Comparison of ENCODE assay signal across 15 cellular contexts in genomic region chr16:89749637-89750036, GRCh38. TPM values are rescaled to one million over a fixed set of nuclear protein-coding genes. Genes with fewer than 3 reads are reported as not detected.
A peak's percentile ranks its signal among the peaks of the same experiment; 100 is the strongest.
DNase-seq lines count a peak whose midpoint lies in the region; ATAC-seq, FAIRE-seq and TF ChIP-seq lines count a peak whose summit lies in the region.
"Had no signal": no experiment of that assay in that cellular context is flagged by ENCODE, and none has a peak within 500 bp of the region (broad histone marks: within the 10 kb centered on the region; RNA-seq: fewer than 3 reads in every experiment).

No MANE protein-coding gene starts in this region.

- no peak overlapping the region for H3K4me3 ChIP-seq in right lobe of liver
- H3K4me3 ChIP-seq in HepG2 (replicated peaks in 1 of 3; ENCODE audit: insufficient read depth in 1 of 3, low read depth in 2 of 3, low read length in 3 of 3), result no peak overlapping the region
- H3K4me3 ChIP-seq in GM12878, result no peak overlapping the region
- H3K4me3 ChIP-seq in lung, result no peak overlapping the region
- no peak overlapping the region for H3K4me3 ChIP-seq in aorta (ENCODE audit: low read length in 2 of 2)
- no peak overlapping the region for H3K4me3 ChIP-seq in HAP-1
- H3K4me3 ChIP-seq: MG63, SK-N-MC had no signal

- TF ChIP-seq POLR2A in right lobe of liver (IDR thresholded peaks at IDR 0.05) (no peak), HepG2 (IDR thresholded peaks at IDR 0.05; ENCODE audit: insufficient read depth in 1 of 2, low read depth in 2 of 2, low read length in 2 of 2) (no peak), GM12878 (IDR thresholded peaks at IDR 0.05; ENCODE audit: low read depth, low read length) (no peak)

- H3K4me1 ChIP-seq in right lobe of liver, result no peaks in the 10 kb centered on the region
- H3K4me1 ChIP-seq in HepG2 (ENCODE audit: insufficient read depth, low read length), result no peaks in the 10 kb centered on the region
- H3K4me1 ChIP-seq in GM12878 (ENCODE audit: control insufficient read depth, insufficient read depth, low read length), result no peaks in the 10 kb centered on the region; the same call in 1 of the 2 replicates
- peaks cover 0 to 2% of the 10 kb centered on the region in 2 donors for H3K4me1 ChIP-seq in lung (ENCODE audit: control insufficient read depth in 2 of 2, insufficient read depth in 2 of 2, low read length in 2 of 2)
- no peaks in the 10 kb centered on the region for H3K4me1 ChIP-seq in aorta (ENCODE audit: control insufficient read depth in 1 of 2, insufficient read depth in 2 of 2, low read length in 2 of 2)
- H3K4me1 ChIP-seq in HAP-1, result no peaks in the 10 kb centered on the region

- intact Hi-C loops in right lobe of liver (cut with DNase I) (no loop called here), HepG2 (cut with micrococcal nuclease; ENCODE audit: unreplicated experiment) (no loop called here), GM12878 (cut with micrococcal nuclease; ENCODE audit: unreplicated experiment) (no loop called here), aorta (cut with DNase I) (loop anchor here in 1 of 2 donors (5.0 kb wide), 1 partner anchor 113 kb away; no protein-coding TSS in a partner anchor)

- CTCF ChIA-PET in HepG2 (lab: Yijun Ruan, JAX; ENCODE audit: low intra/inter-chr PET ratio, low total read pairs) (no interaction called here), GM12878 (lab: Yijun Ruan, JAX) (interaction anchor here (0.6 to 1.3 kb wide), 4 partner anchors 45 to 123 kb away, joined by 3 to 4 read pairs (median 3); no protein-coding TSS in a partner anchor)

- no peaks in the 10 kb centered on the region for H3K27me3 ChIP-seq in right lobe of liver
- H3K27me3 ChIP-seq in HepG2 (ENCODE audit: control insufficient read depth in 1 of 2, insufficient read depth in 2 of 2, low read length in 2 of 2), result no peaks in the 10 kb centered on the region
- H3K27me3 ChIP-seq in GM12878 (replicated peaks in 1 of 2; ENCODE audit: control insufficient read depth in 2 of 2, insufficient read depth in 2 of 2, low read length in 1 of 2), result no peaks in the 10 kb centered on the region
- no peaks in the 10 kb centered on the region for H3K27me3 ChIP-seq in lung (ENCODE audit: control insufficient read depth, insufficient read depth)
- no peaks in the 10 kb centered on the region for H3K27me3 ChIP-seq in aorta (ENCODE audit: control insufficient read depth in 1 of 2, insufficient read depth in 2 of 2, low read length in 1 of 2)
- no peaks in the 10 kb centered on the region for H3K27me3 ChIP-seq in HAP-1 (ENCODE audit: low read depth)
- H3K27me3 ChIP-seq: MG63 had no signal

- H4K20me1 ChIP-seq in HepG2 (ENCODE audit: insufficient read depth, low read length), result no peaks in the 10 kb centered on the region
- H4K20me1 ChIP-seq in GM12878 (ENCODE audit: control insufficient read depth, insufficient read depth), result no peaks in the 10 kb centered on the region

- H2AFZ ChIP-seq in HepG2 (ENCODE audit: low read length) (no peak overlapping the region), GM12878 (ENCODE audit: control insufficient read depth, low read depth, low read length) (no peak overlapping the region)

- H3K27ac ChIP-seq in right lobe of liver, result no peak overlapping the region
- no peak overlapping the region for H3K27ac ChIP-seq in HepG2 (ENCODE audit: extremely low read length, insufficient read depth, low read length)
- H3K27ac ChIP-seq in GM12878 (ENCODE audit: control insufficient read depth, insufficient read depth), result no peak overlapping the region
- H3K27ac ChIP-seq in lung (ENCODE audit: low read depth in 1 of 2, low read length in 1 of 2), result no peak overlapping the region
- no peak overlapping the region for H3K27ac ChIP-seq in aorta (ENCODE audit: low read depth in 1 of 2, low read length in 2 of 2)
- H3K27ac ChIP-seq: SK-N-MC had no signal

- DNase-seq in right lobe of liver (no peak), HepG2 (ENCODE audit: low spot score) (no peak), GM12878 (ENCODE audit: low read depth, low spot score) (no peak), lung (ENCODE audit: low spot score) (peak; percentile 44), aorta (peak in 1 of 2 donors; percentile 65), NCI-H446 (lab: John Stamatoyannopoulos, UW) (no peak), HAP-1 (ENCODE audit: low spot score in 2 of 2) (no peak)
- DNase-seq: activated CD4-positive, alpha-beta T cell treated with anti-CD3 and anti-CD28 coated beads for 36 hours; activated T-cell treated with anti-CD3 and anti-CD28 coated beads, Interleukin-2, amount 50 U/mL, for 24 hours; DMS 273 treated with DMSO at 0.1 percent for 48 hours; MG63; NCI-H2171 treated with DMSO at 0.1 percent for 48 hours; stimulated activated CD4-positive, alpha-beta T cell treated with anti-CD3 and anti-CD28 coated beads, Interleukin-15, amount 100 ng/mL, for 24 hours had no signal

- no peaks in the 10 kb centered on the region for H3K9me3 ChIP-seq in right lobe of liver
- no peaks in the 10 kb centered on the region for H3K9me3 ChIP-seq in HepG2 (ENCODE audit: low read length)
- no peaks in the 10 kb centered on the region for H3K9me3 ChIP-seq in GM12878 (replicated peaks; ENCODE audit: control insufficient read depth, insufficient read depth, low read length)
- H3K9me3 ChIP-seq in lung (ENCODE audit: control insufficient read depth in 2 of 2, insufficient read depth in 1 of 2, low read length in 1 of 2), result no peaks in the 10 kb centered on the region
- H3K9me3 ChIP-seq in aorta (ENCODE audit: control insufficient read depth, low read length), result no peaks in the 10 kb centered on the region
- H3K9me3 ChIP-seq in HAP-1, result no peaks in the 10 kb centered on the region
- H3K9me3 ChIP-seq: MG63 had no signal

- H3K4me2 ChIP-seq in HepG2 (ENCODE audit: low read depth, low read length), result no peak overlapping the region
- H3K4me2 ChIP-seq in GM12878 (ENCODE audit: control insufficient read depth, insufficient read depth), result no peak overlapping the region

- FAIRE-seq in HepG2 (lab: Jason Lieb, UNC) (no peak), GM12878 (lab: Jason Lieb, UNC) (no peak)

- H3K9ac ChIP-seq in HepG2 (ENCODE audit: insufficient read depth, low read depth, low read length), result no peak overlapping the region
- H3K9ac ChIP-seq in GM12878 (ENCODE audit: control insufficient read depth, insufficient read depth, low read length), result no peak overlapping the region

- SMC1A ChIA-PET in GM12878 (lab: Charles Lee; ENCODE audit: uncharacterized antibody, unreplicated experiment), result no interaction called here

- TF ChIP-seq CTCF in right lobe of liver (IDR thresholded peaks at IDR 0.05) (no peak), HepG2 (CRISPR knock-in tag; IDR thresholded peaks at IDR 0.05) (no peak), GM12878 (IDR thresholded peaks at IDR 0.05 in 2 of 3, conservative IDR thresholded peaks at IDR 0.05 in 1 of 3; ENCODE audit: control insufficient read depth in 2 of 3, extremely low read depth in 1 of 3, insufficient read depth in 1 of 3, low read depth in 3 of 3, low read length in 3 of 3) (no peak), lung (IDR thresholded peaks at IDR 0.05; ENCODE audit: control extremely low read depth, extremely low read depth) (no peak)

- in situ Hi-C loops in HepG2 (cut with HindIII; ENCODE audit: extremely low pct_ligation_motif_present, low pct_unique_long_range_greater_than_20kb), result no loop called here
- in situ Hi-C loops in GM12878 (cut with MboI), result no loop called here
- in situ Hi-C loops in HAP-1 (cut with MboI; ENCODE audit: low sequenced_read_pairs), result no loop called here

- BruUV-seq in HepG2 (replicated peaks; lab: Mats Ljungman, UMichigan) (no TSS peak), GM12878 (replicated peaks; lab: Mats Ljungman, UMichigan) (no TSS peak)

- ATAC-seq in right lobe of liver (peak; percentile 40 to 52 (median 46)), HepG2 (no peak), GM12878 (no peak; the same call in 1 of the 3 replicates), lung (ENCODE audit: insufficient read depth, low FRiP score) (no peak), aorta (ENCODE audit: low FRiP score) (peak; percentile 26), GM18873 (IDR thresholded peaks at IDR 0.05; ENCODE audit: low FRiP score, unreplicated experiment) (no peak)
- ATAC-seq: activated CD4-positive, alpha-beta T cell treated with anti-CD3 and anti-CD28 coated beads for 36 hours had no signal

- POLR2A ChIA-PET in HepG2 (lab: Yijun Ruan, JAX), result no interaction called here
- POLR2A ChIA-PET in GM12878 (lab: Charles Lee), result interaction anchor here (0.5 kb wide), 1 partner anchor 233 kb away, joined by 3 read pairs; no protein-coding TSS in a partner anchor

- peaks cover 2% of the 10 kb centered on the region for H3K79me2 ChIP-seq in HepG2 (ENCODE audit: insufficient read depth, low read length)
- no peaks in the 10 kb centered on the region for H3K79me2 ChIP-seq in GM12878 (ENCODE audit: control insufficient read depth, insufficient read depth, low read length)

- peaks cover 0 to 12% (median 0%) of the 10 kb centered on the region in 4 donors for H3K36me3 ChIP-seq in right lobe of liver
- H3K36me3 ChIP-seq in HepG2 (replicated peaks in 1 of 2; ENCODE audit: control insufficient read depth in 1 of 2, insufficient read depth in 2 of 2, low read length in 2 of 2), result peaks cover 49 to 78% of the 10 kb centered on the region in 2 experiments
- H3K36me3 ChIP-seq in GM12878 (ENCODE audit: control insufficient read depth in 2 of 2, insufficient read depth in 2 of 2, low read length in 1 of 2), result peaks cover 29 to 39% of the 10 kb centered on the region in 2 experiments; a peak in 3 of 4 replicates
- H3K36me3 ChIP-seq in lung (ENCODE audit: control insufficient read depth in 2 of 2, insufficient read depth in 2 of 2, low read length in 2 of 2), result peaks cover 0 to 8% of the 10 kb centered on the region in 2 donors
- no peaks in the 10 kb centered on the region for H3K36me3 ChIP-seq in aorta (ENCODE audit: control insufficient read depth in 1 of 2, insufficient read depth in 2 of 2, low read length in 1 of 2)
- peaks cover 78% of the 10 kb centered on the region for H3K36me3 ChIP-seq in HAP-1 (replicated peaks)

- TF ChIP-seq RAD21 in HepG2 (CRISPR knock-in tag; IDR thresholded peaks at IDR 0.05) (no peak), GM12878 (IDR thresholded peaks at IDR 0.05; ENCODE audit: insufficient read depth, low read depth, low read length) (no peak)

- RAD21 ChIA-PET in GM12878 (lab: Charles Lee; ENCODE audit: unreplicated experiment), result no interaction called here

- TF ChIP-seq EP300 in HepG2 (IDR thresholded peaks at IDR 0.05; ENCODE audit: low read depth in 2 of 2, low read length in 2 of 2) (no peak), HepG2 (CRISPR knock-in tag; IDR thresholded peaks at IDR 0.05; ENCODE audit: borderline replicate concordance) (no peak), GM12878 (IDR thresholded peaks at IDR 0.05; ENCODE audit: borderline replicate concordance in 1 of 2, control insufficient read depth in 1 of 2, low read depth in 2 of 2, low read length in 2 of 2) (no peak)

- 54% methylated on average over 5 of the region's 10 CpGs for WGBS in right lobe of liver (ENCODE audit: insufficient coverage, low coverage, low lambda C conversion rate, missing lambda C conversion rate)
- WGBS in HepG2 (ENCODE audit: low lambda C conversion rate), result 93% methylated on average over 10 of the region's 10 CpGs
- 73% methylated on average over 10 of the region's 10 CpGs for WGBS in GM12878 (ENCODE audit: insufficient coverage, insufficient replicate concordance, low lambda C conversion rate, missing lambda C conversion rate)
- 34 to 57% methylated on average over 10 of the region's 10 CpGs for WGBS in lung, 2 donors
- 76 to 77% methylated on average over 10 of the region's 10 CpGs for WGBS in aorta, 2 donors

RNA-seq across cellular contexts. Expression of gene ZNF276, which starts 28.3 kb away (rescaled TPM):
- 10 to 100 TPM in 2 of 6 experiments, 1 to 10 TPM in 4; 6.9 to 13.4 (median 9.1) TPM for total RNA-seq in right lobe of liver
- 6.8 and 17.7 TPM in 2 replicates for total RNA-seq in HepG2 (2016; rRNA removed; fragmentation: Illumina TruSeq; extraction: Trizol)
- 4.4 and 4.7 TPM in 2 replicates for total RNA-seq in HepG2 (2016; cell fraction: cytosol; rRNA removed; fragmentation: Illumina TruSeq; extraction: Trizol; ENCODE audit: low read depth)
- total RNA-seq in HepG2 (2016; cell fraction: insoluble cytoplasmic fraction; rRNA removed; fragmentation: Illumina TruSeq; extraction: Trizol), result 4.5 and 15.9 TPM in 2 replicates
- 5.4 and 8.2 TPM in 2 replicates for total RNA-seq in HepG2 (2016; cell fraction: membrane; rRNA removed; fragmentation: Illumina TruSeq; extraction: Trizol)
- total RNA-seq in HepG2 (2016; cell fraction: nucleus; rRNA removed; fragmentation: Illumina TruSeq; extraction: Trizol), result 22.3 and 26.8 TPM in 2 replicates
- polyA plus RNA-seq in HepG2 (2011; rRNA removed), result 18.0 and 24.3 TPM in 2 replicates
- polyA plus RNA-seq in HepG2 (2011; cell fraction: cytosol; rRNA removed), result 8.0 and 12.2 TPM in 2 replicates
- 148 and 167 TPM in 2 replicates for polyA plus RNA-seq in HepG2 (2011; cell fraction: nucleus; rRNA removed)
- 16.1 and 20.0 TPM in 2 replicates for polyA plus RNA-seq in HepG2 (2012)
- 2.3 and 3.4 TPM in 2 replicates for polyA plus RNA-seq in HepG2 (2016; cell fraction: cytosol; fragmentation: Illumina TruSeq; extraction: Trizol; ENCODE audit: low read depth)
- 7.0 and 9.8 TPM in 2 replicates for polyA plus RNA-seq in HepG2 (2016; cell fraction: insoluble cytoplasmic fraction; fragmentation: Illumina TruSeq; extraction: Trizol; ENCODE audit: low read depth)
- polyA plus RNA-seq in HepG2 (2016; cell fraction: membrane; fragmentation: Illumina TruSeq; extraction: Trizol; ENCODE audit: low read depth), result 4.7 and 8.3 TPM in 2 replicates
- 66.1 and 72.8 TPM in 2 replicates for polyA plus RNA-seq in HepG2 (2016; cell fraction: nucleus; fragmentation: Illumina TruSeq; extraction: Trizol; ENCODE audit: insufficient read depth, low read depth)
- polyA minus RNA-seq in HepG2 (2011; rRNA and poly(A)+ RNA removed; ENCODE audit: low replicate concordance), result 14.5 and 22.1 TPM in 2 replicates
- 4.0 and 6.3 TPM in 2 replicates for polyA minus RNA-seq in HepG2 (2011; cell fraction: cytosol; rRNA and poly(A)+ RNA removed)
- polyA minus RNA-seq in HepG2 (2011; cell fraction: nucleus; rRNA and poly(A)+ RNA removed), result 27.8 and 28.5 TPM in 2 replicates
- 46.3 and 58.8 TPM in 2 replicates for total RNA-seq in GM12878 (2013; cell fraction: nucleolus; rRNA removed)
- total RNA-seq in GM12878 (2014; rRNA removed), result 14.2 and 15.5 TPM in 2 replicates
- total RNA-seq in GM12878 (2014; rRNA removed; fragmentation: Illumina TruSeq; extraction: Trizol), result 6.8 and 11.6 TPM in 2 replicates
- total RNA-seq in GM12878 (2021), result 18.5 and 22.3 TPM in 2 replicates
- polyA plus RNA-seq in GM12878 (2011; ENCODE audit: low read depth), result 6.4 TPM
- 6.0 and 9.4 TPM in 2 replicates for polyA plus RNA-seq in GM12878 (2011; rRNA removed)
- 10.4 and 17.5 TPM in 2 replicates for polyA plus RNA-seq in GM12878 (2011; cell fraction: cytosol; rRNA removed)
- polyA plus RNA-seq in GM12878 (2011; cell fraction: nucleus; rRNA removed), result 113 and 164 TPM in 2 replicates
- 17.1 and 19.2 TPM in 2 replicates for polyA plus RNA-seq in GM12878 (2012)
- 5.9 and 10.3 TPM in 2 replicates for polyA plus RNA-seq in GM12878 (2014; fragmentation: Illumina TruSeq; extraction: Trizol)
- under 1 TPM; 0.27 to 0.93 TPM for polyA plus RNA-seq in GM12878 (2014; fragmentation: Nextera tagmentation; extraction: Ambion mirVana)
- polyA plus RNA-seq in GM12878 (2014; rRNA removed), result 22.7 and 27.1 TPM in 2 replicates
- 1 to 10 TPM; 8.0 TPM for polyA plus RNA-seq in GM12878 (2016; fragmentation: Nextera tagmentation; extraction: Ambion mirVana)
- 6.9 and 11.5 TPM in 2 replicates for polyA minus RNA-seq in GM12878 (2011; rRNA and poly(A)+ RNA removed)
- polyA minus RNA-seq in GM12878 (2011; cell fraction: cytosol; rRNA and poly(A)+ RNA removed), result 3.3 and 5.6 TPM in 2 replicates
- polyA minus RNA-seq in GM12878 (2011; cell fraction: nucleus; rRNA and poly(A)+ RNA removed), result 10.9 and 17.5 TPM in 2 replicates
- 10 to 100 TPM; 26.5 to 34.9 TPM for total RNA-seq in lung
- polyA plus RNA-seq in lung, result 10 to 100 TPM; 21.8 to 23.6 TPM
- total RNA-seq in aorta, result 10 to 100 TPM; 23.6 to 30.4 TPM
- polyA plus RNA-seq in aorta, result 10 to 100 TPM in 1 of 2 donors, 1 to 10 TPM in 1; 3.3 to 47.7 TPM

RNA-seq across cellular contexts. Expression of gene VPS9D1, which starts 28.9 kb away (rescaled TPM):
- total RNA-seq in right lobe of liver (10 to 100 TPM in 3 of 6 experiments, 1 to 10 TPM in 3; 5.6 to 12.4 (median 9.4) TPM), HepG2 (2016; rRNA removed; fragmentation: Illumina TruSeq; extraction: Trizol) (3.8 and 10.1 TPM in 2 replicates), GM12878 (2014; rRNA removed) (1.2 and 1.4 TPM in 2 replicates), GM12878 (2014; rRNA removed; fragmentation: Illumina TruSeq; extraction: Trizol) (0.64 and 1.0 TPM in 2 replicates), GM12878 (2021) (2.7 and 3.0 TPM in 2 replicates), lung (10 to 100 TPM in 1 of 2 donors, 1 to 10 TPM in 1; 6.1 to 26.1 TPM), aorta (10 to 100 TPM; 10.3 to 15.3 TPM)
- 2.4 and 3.2 TPM in 2 replicates for total RNA-seq in HepG2 (2016; cell fraction: cytosol; rRNA removed; fragmentation: Illumina TruSeq; extraction: Trizol; ENCODE audit: low read depth)
- total RNA-seq in HepG2 (2016; cell fraction: insoluble cytoplasmic fraction; rRNA removed; fragmentation: Illumina TruSeq; extraction: Trizol), result 4.2 and 9.2 TPM in 2 replicates
- total RNA-seq in HepG2 (2016; cell fraction: membrane; rRNA removed; fragmentation: Illumina TruSeq; extraction: Trizol), result 5.2 and 6.8 TPM in 2 replicates
- total RNA-seq in HepG2 (2016; cell fraction: nucleus; rRNA removed; fragmentation: Illumina TruSeq; extraction: Trizol), result 13.1 and 15.5 TPM in 2 replicates
- polyA plus RNA-seq in HepG2 (2011; rRNA removed) (13.2 and 18.6 TPM in 2 replicates), GM12878 (2011; rRNA removed) (0.35 and 0.65 TPM in 2 replicates), GM12878 (2014; fragmentation: Illumina TruSeq; extraction: Trizol) (0.06 and 1.0 TPM in 2 replicates), GM12878 (2014; fragmentation: Nextera tagmentation; extraction: Ambion mirVana) (1 to 10 TPM in 1 of 2 experiments, under 1 TPM in 1; 0.85 to 1.1 TPM), GM12878 (2014; rRNA removed) (2.8 and 4.2 TPM in 2 replicates), GM12878 (2016; fragmentation: Nextera tagmentation; extraction: Ambion mirVana) (1 to 10 TPM; 1.0 to 1.5 TPM), lung (10 to 100 TPM; 16.1 to 20.2 TPM), aorta (10 to 100 TPM in 1 of 2 donors, 1 to 10 TPM in 1; 5.1 to 34.5 TPM)
- 4.5 and 5.7 TPM in 2 replicates for polyA plus RNA-seq in HepG2 (2011; cell fraction: cytosol; rRNA removed)
- polyA plus RNA-seq in HepG2 (2011; cell fraction: nucleus; rRNA removed), result 111 and 130 TPM in 2 replicates
- 7.5 and 10.0 TPM in 2 replicates for polyA plus RNA-seq in HepG2 (2012)
- polyA plus RNA-seq in HepG2 (2016; cell fraction: cytosol; fragmentation: Illumina TruSeq; extraction: Trizol; ENCODE audit: low read depth), result 2.5 and 3.3 TPM in 2 replicates
- polyA plus RNA-seq in HepG2 (2016; cell fraction: insoluble cytoplasmic fraction; fragmentation: Illumina TruSeq; extraction: Trizol; ENCODE audit: low read depth), result 4.6 and 6.5 TPM in 2 replicates
- 5.7 and 6.3 TPM in 2 replicates for polyA plus RNA-seq in HepG2 (2016; cell fraction: membrane; fragmentation: Illumina TruSeq; extraction: Trizol; ENCODE audit: low read depth)
- polyA plus RNA-seq in HepG2 (2016; cell fraction: nucleus; fragmentation: Illumina TruSeq; extraction: Trizol; ENCODE audit: insufficient read depth, low read depth), result 51.9 and 55.4 TPM in 2 replicates
- 4.4 and 8.1 TPM in 2 replicates for polyA minus RNA-seq in HepG2 (2011; rRNA and poly(A)+ RNA removed; ENCODE audit: low replicate concordance)
- polyA minus RNA-seq in HepG2 (2011; cell fraction: cytosol; rRNA and poly(A)+ RNA removed), result 2.2 and 5.0 TPM in 2 replicates
- polyA minus RNA-seq in HepG2 (2011; cell fraction: nucleus; rRNA and poly(A)+ RNA removed), result 6.8 and 7.5 TPM in 2 replicates
- 1.4 and 1.6 TPM in 2 replicates for total RNA-seq in GM12878 (2013; cell fraction: nucleolus; rRNA removed)
- 1.1 TPM for polyA plus RNA-seq in GM12878 (2011; ENCODE audit: low read depth)
- 0.94 and 1.7 TPM in 2 replicates for polyA plus RNA-seq in GM12878 (2011; cell fraction: cytosol; rRNA removed)
- 6.4 and 8.4 TPM in 2 replicates for polyA plus RNA-seq in GM12878 (2011; cell fraction: nucleus; rRNA removed)
- 3.2 and 3.3 TPM in 2 replicates for polyA plus RNA-seq in GM12878 (2012)
- polyA minus RNA-seq in GM12878 (2011; rRNA and poly(A)+ RNA removed), result 0.51 and 0.82 TPM in 2 replicates
- 0.83 and 1.3 TPM in 2 replicates for polyA minus RNA-seq in GM12878 (2011; cell fraction: cytosol; rRNA and poly(A)+ RNA removed)
- 0.48 and 1.4 TPM in 2 replicates for polyA minus RNA-seq in GM12878 (2011; cell fraction: nucleus; rRNA and poly(A)+ RNA removed)

RNA-seq across cellular contexts. Expression of gene SPATA2L, which starts 48.1 kb away (rescaled TPM):
- 10 to 100 TPM in 3 of 6 experiments, 1 to 10 TPM in 3; 5.6 to 17.9 (median 11.2) TPM for total RNA-seq in right lobe of liver
- 17.0 and 20.7 TPM in 2 replicates for total RNA-seq in HepG2 (2016; rRNA removed; fragmentation: Illumina TruSeq; extraction: Trizol)
- total RNA-seq in HepG2 (2016; cell fraction: cytosol; rRNA removed; fragmentation: Illumina TruSeq; extraction: Trizol; ENCODE audit: low read depth), result 5.1 and 5.8 TPM in 2 replicates
- total RNA-seq in HepG2 (2016; cell fraction: insoluble cytoplasmic fraction; rRNA removed; fragmentation: Illumina TruSeq; extraction: Trizol), result 16.3 and 20.7 TPM in 2 replicates
- total RNA-seq in HepG2 (2016; cell fraction: membrane; rRNA removed; fragmentation: Illumina TruSeq; extraction: Trizol), result 12.5 and 13.4 TPM in 2 replicates
- 9.5 and 13.5 TPM in 2 replicates for total RNA-seq in HepG2 (2016; cell fraction: nucleus; rRNA removed; fragmentation: Illumina TruSeq; extraction: Trizol)
- polyA plus RNA-seq in HepG2 (2011; rRNA removed), result 9.1 and 11.8 TPM in 2 replicates
- polyA plus RNA-seq in HepG2 (2011; cell fraction: cytosol; rRNA removed), result 13.4 and 23.3 TPM in 2 replicates
- polyA plus RNA-seq in HepG2 (2011; cell fraction: nucleus; rRNA removed), result 26.3 and 28.3 TPM in 2 replicates
- 6.8 and 12.5 TPM in 2 replicates for polyA plus RNA-seq in HepG2 (2012)
- polyA plus RNA-seq in HepG2 (2016; cell fraction: cytosol; fragmentation: Illumina TruSeq; extraction: Trizol; ENCODE audit: low read depth), result 3.0 and 3.1 TPM in 2 replicates
- polyA plus RNA-seq in HepG2 (2016; cell fraction: insoluble cytoplasmic fraction; fragmentation: Illumina TruSeq; extraction: Trizol; ENCODE audit: low read depth), result 13.3 and 14.0 TPM in 2 replicates
- 5.3 and 7.7 TPM in 2 replicates for polyA plus RNA-seq in HepG2 (2016; cell fraction: membrane; fragmentation: Illumina TruSeq; extraction: Trizol; ENCODE audit: low read depth)
- 14.9 and 15.5 TPM in 2 replicates for polyA plus RNA-seq in HepG2 (2016; cell fraction: nucleus; fragmentation: Illumina TruSeq; extraction: Trizol; ENCODE audit: insufficient read depth, low read depth)
- polyA minus RNA-seq in HepG2 (2011; rRNA and poly(A)+ RNA removed; ENCODE audit: low replicate concordance), result 3.5 and 31.4 TPM in 2 replicates
- polyA minus RNA-seq in HepG2 (2011; cell fraction: cytosol; rRNA and poly(A)+ RNA removed), result 16.7 and 20.7 TPM in 2 replicates
- polyA minus RNA-seq in HepG2 (2011; cell fraction: nucleus; rRNA and poly(A)+ RNA removed), result 8.8 and 8.9 TPM in 2 replicates
- total RNA-seq in GM12878 (2013; cell fraction: nucleolus; rRNA removed), result 13.1 and 19.3 TPM in 2 replicates
- total RNA-seq in GM12878 (2014; rRNA removed), result 4.9 and 6.9 TPM in 2 replicates
- total RNA-seq in GM12878 (2014; rRNA removed; fragmentation: Illumina TruSeq; extraction: Trizol), result 0.78 and 1.0 TPM in 2 replicates
- 6.9 and 7.8 TPM in 2 replicates for total RNA-seq in GM12878 (2021)
- 0.71 TPM for polyA plus RNA-seq in GM12878 (2011; ENCODE audit: low read depth)
- 1.2 and 2.3 TPM in 2 replicates for polyA plus RNA-seq in GM12878 (2011; rRNA removed)
- polyA plus RNA-seq in GM12878 (2011; cell fraction: cytosol; rRNA removed), result 4.6 and 6.8 TPM in 2 replicates
- 12.6 and 15.8 TPM in 2 replicates for polyA plus RNA-seq in GM12878 (2011; cell fraction: nucleus; rRNA removed)
- polyA plus RNA-seq in GM12878 (2012), result 5.0 and 6.2 TPM in 2 replicates
- polyA plus RNA-seq in GM12878 (2014; fragmentation: Illumina TruSeq; extraction: Trizol), result 0.24 TPM in 1 of 2 replicates, not detected in the other
- under 1 TPM in 1 of 2 experiments, not detected in 1; 0.20 TPM for polyA plus RNA-seq in GM12878 (2014; fragmentation: Nextera tagmentation; extraction: Ambion mirVana)
- polyA plus RNA-seq in GM12878 (2014; rRNA removed), result 4.7 and 6.0 TPM in 2 replicates
- polyA plus RNA-seq in GM12878 (2016; fragmentation: Nextera tagmentation; extraction: Ambion mirVana), result 1 to 10 TPM; 3.9 to 5.9 TPM
- polyA minus RNA-seq in GM12878 (2011; rRNA and poly(A)+ RNA removed), result 0.73 and 3.6 TPM in 2 replicates
- polyA minus RNA-seq in GM12878 (2011; cell fraction: cytosol; rRNA and poly(A)+ RNA removed), result 3.3 and 3.7 TPM in 2 replicates
- polyA minus RNA-seq in GM12878 (2011; cell fraction: nucleus; rRNA and poly(A)+ RNA removed), result 4.5 and 8.3 TPM in 2 replicates
- total RNA-seq in lung, result 10 to 100 TPM in 1 of 2 donors, 1 to 10 TPM in 1; 6.9 to 17.3 TPM
- 10 to 100 TPM; 12.1 to 15.1 TPM for polyA plus RNA-seq in lung
- total RNA-seq in aorta, result 10 to 100 TPM in 1 of 2 donors, 1 to 10 TPM in 1; 9.1 to 13.4 TPM
- polyA plus RNA-seq in aorta, result 10 to 100 TPM in 1 of 2 donors, 1 to 10 TPM in 1; 4.9 to 12.0 TPM

Comparison
In these comparisons a context has a peak if more than half of its experiments do, and no peak if none do; other contexts are left out.
1. ATAC-seq: peak in right lobe of liver (4 of 4) and aorta (single experiment); none in HepG2 (single experiment), GM12878 (single experiment), lung (single experiment) and GM18873 (single experiment).